8 cellular contexts compared by ENCODE assay signal in the genomic region with DNA sequence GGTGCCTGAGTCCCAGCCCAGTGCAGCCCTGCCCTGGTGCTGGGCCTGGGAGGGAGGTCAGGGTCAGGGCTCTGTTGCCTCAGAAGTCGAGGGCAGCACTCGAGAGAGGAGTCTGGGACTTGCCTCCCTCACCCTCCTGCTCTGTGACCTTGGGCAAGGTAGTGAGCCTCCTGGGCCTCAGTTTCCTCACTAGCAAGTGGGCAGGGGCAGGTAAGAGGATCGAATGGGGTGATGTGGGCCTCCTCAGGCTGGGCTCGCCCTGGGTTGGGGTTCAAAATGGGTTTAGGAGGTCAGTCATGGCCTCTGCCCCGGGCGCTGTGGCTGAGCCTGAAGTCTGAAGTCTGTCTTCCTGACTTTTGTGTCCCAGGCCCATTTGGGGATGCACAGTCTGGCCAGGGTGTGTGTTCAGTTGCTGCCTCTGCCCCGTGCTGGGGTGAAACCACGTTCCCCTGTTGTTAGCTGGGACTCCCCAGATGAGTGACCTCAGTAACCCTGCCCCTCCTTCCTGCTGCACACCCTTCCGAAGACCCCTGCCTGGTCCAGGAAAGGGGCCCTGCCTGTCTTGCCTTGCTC. TPM values are rescaled to one million over a fixed set of nuclear protein-coding genes. Genes with fewer than 3 reads are reported as not detected.
DNase-seq lines count a peak whose midpoint lies in the region; ATAC-seq and TF ChIP-seq lines count a peak whose summit lies in the region.

No MANE protein-coding gene starts in this region.

- no peaks in the 10 kb centered on the region for H3K27me3 ChIP-seq in mononuclear cell (ENCODE audit: insufficient read depth, low read length)
- no peaks in the 10 kb centered on the region for H3K27me3 ChIP-seq in uterus

- H3K4me3 Mint-ChIP-seq in activated naive CD4-positive, alpha-beta T cell treated with anti-CD3 and anti-CD28 coated beads, Interleukin-2, amount 10 ng/mL, durations not matched to agents 7 days and 5 days, result peak overlapping the region; percentile 92
- H3K4me3 Mint-ChIP-seq in central memory CD8-positive, alpha-beta T cell, result peak overlapping the region; percentile 93

- H3K4me3 ChIP-seq in mononuclear cell (ENCODE audit: low read length) (peak overlapping the region; percentile 45), uterus (peak overlapping the region in 1 of 2 donors; percentile 53)

- H3K36me3 Mint-ChIP-seq in activated naive CD4-positive, alpha-beta T cell treated with anti-CD3 and anti-CD28 coated beads, Interleukin-2, amount 10 ng/mL, durations not matched to agents 7 days and 5 days, result peaks cover 2% of the 10 kb centered on the region
- peaks cover 0 to 5% of the 10 kb centered on the region in 2 donors for H3K36me3 Mint-ChIP-seq in activated naive CD4-positive, alpha-beta T cell treated with anti-CD3 and anti-CD28 coated beads, Interleukin-2, amount 50 U/mL, for 72 hours
- H3K36me3 Mint-ChIP-seq in central memory CD8-positive, alpha-beta T cell (ENCODE audit: insufficient read depth), result peaks cover 9% of the 10 kb centered on the region

- H3K36me3 ChIP-seq in uterus, result no peaks in the 10 kb centered on the region

- DNase-seq in activated naive CD4-positive, alpha-beta T cell treated with anti-CD3 and anti-CD28 coated beads, Interleukin-2, amount 10 ng/mL, durations not matched to agents 7 days and 5 days, result no peak
- DNase-seq in activated naive CD4-positive, alpha-beta T cell treated with anti-CD3 and anti-CD28 coated beads, Interleukin-2, amount 50 U/mL, for 72 hours (ENCODE audit: low spot score in 2 of 2), result no peak
- DNase-seq in central memory CD8-positive, alpha-beta T cell (ENCODE audit: low spot score in 2 of 2), result no peak
- DNase-seq in uterus (no peak), kidney tubule cell (ENCODE audit: low spot score) (no peak)

- peak overlapping the region; percentile 55 for H3K27ac Mint-ChIP-seq in activated naive CD4-positive, alpha-beta T cell treated with anti-CD3 and anti-CD28 coated beads, Interleukin-2, amount 10 ng/mL, durations not matched to agents 7 days and 5 days
- H3K27ac Mint-ChIP-seq in activated naive CD4-positive, alpha-beta T cell treated with anti-CD3 and anti-CD28 coated beads, Interleukin-2, amount 50 U/mL, for 72 hours, result peak overlapping the region in 1 of 2 donors; percentile 83
- no peak overlapping the region for H3K27ac Mint-ChIP-seq in central memory CD8-positive, alpha-beta T cell (ENCODE audit: low read depth)

- CTCF ChIA-PET in activated naive CD4-positive, alpha-beta T cell treated with anti-CD3 and anti-CD28 coated beads, Interleukin-2, amount 10 ng/mL, durations not matched to agents 7 days and 5 days (lab: Charles Lee), result no interaction called here

- intact Hi-C loops in uterus (cut with DNase I; ENCODE audit: low total_unique reads), result no loop called here

- H3K9me3 ChIP-seq in mononuclear cell (ENCODE audit: low read depth, low read length) (no peaks in the 10 kb centered on the region), uterus (no peaks in the 10 kb centered on the region)

- H3K9me3 Mint-ChIP-seq in activated naive CD4-positive, alpha-beta T cell treated with anti-CD3 and anti-CD28 coated beads, Interleukin-2, amount 10 ng/mL, durations not matched to agents 7 days and 5 days, result no peaks in the 10 kb centered on the region
- no peaks in the 10 kb centered on the region for H3K9me3 Mint-ChIP-seq in activated naive CD4-positive, alpha-beta T cell treated with anti-CD3 and anti-CD28 coated beads, Interleukin-2, amount 50 U/mL, for 72 hours
- no peaks in the 10 kb centered on the region for H3K9me3 Mint-ChIP-seq in central memory CD8-positive, alpha-beta T cell

- ATAC-seq in activated naive CD4-positive, alpha-beta T cell treated with anti-CD3 and anti-CD28 coated beads, Interleukin-2, amount 50 U/mL, for 72 hours, result no peak
- ATAC-seq in central memory CD8-positive, alpha-beta T cell (replicated peaks; ENCODE audit: extremely low read depth, poor library complexity, severe bottlenecking), result no peak
- no peak for ATAC-seq in HG02884 (IDR thresholded peaks at IDR 0.05; ENCODE audit: unreplicated experiment)
- ATAC-seq in HG03432 (IDR thresholded peaks at IDR 0.05; ENCODE audit: unreplicated experiment), result no peak

- TF ChIP-seq CTCF in uterus (IDR thresholded peaks at IDR 0.05), result no peak

- peaks cover 68% of the 10 kb centered on the region for H3K4me1 Mint-ChIP-seq in activated naive CD4-positive, alpha-beta T cell treated with anti-CD3 and anti-CD28 coated beads, Interleukin-2, amount 10 ng/mL, durations not matched to agents 7 days and 5 days
- H3K4me1 Mint-ChIP-seq in central memory CD8-positive, alpha-beta T cell, result peaks cover 52% of the 10 kb centered on the region

- H3K27ac ChIP-seq in uterus, result peak overlapping the region; percentile 16 to 47

- no peak for TF ChIP-seq POLR2A in uterus (IDR thresholded peaks at IDR 0.05)

- H3K27me3 Mint-ChIP-seq in activated naive CD4-positive, alpha-beta T cell treated with anti-CD3 and anti-CD28 coated beads, Interleukin-2, amount 10 ng/mL, durations not matched to agents 7 days and 5 days, result peaks cover 37% of the 10 kb centered on the region
- H3K27me3 Mint-ChIP-seq in central memory CD8-positive, alpha-beta T cell, result no peaks in the 10 kb centered on the region

- H3K4me1 ChIP-seq in mononuclear cell (ENCODE audit: insufficient read depth, low read length), result peaks cover 76% of the 10 kb centered on the region
- H3K4me1 ChIP-seq in uterus, result peaks cover 0 to 6% of the 10 kb centered on the region in 2 donors

RNA-seq across cellular contexts. Expression of gene CELSR1, which starts 40.9 kb away (rescaled TPM):
- 1 to 10 TPM in 1 of 2 donors, under 1 TPM in 1; 0.54 to 1.1 TPM for total RNA-seq in activated naive CD4-positive, alpha-beta T cell treated with anti-CD3 and anti-CD28 coated beads, Interleukin-2, amount 50 U/mL, for 72 hours
- total RNA-seq in mononuclear cell (1.6 TPM), uterus (10 to 100 TPM in 1 of 4 donors, 1 to 10 TPM in 3; 1.5 to 15.8 (median 8.4) TPM)

RNA-seq across cellular contexts. Expression of gene GRAMD4, which starts 41.8 kb away (rescaled TPM):
- 10 to 100 TPM; 33.8 to 42.4 TPM for total RNA-seq in activated naive CD4-positive, alpha-beta T cell treated with anti-CD3 and anti-CD28 coated beads, Interleukin-2, amount 50 U/mL, for 72 hours
- total RNA-seq in mononuclear cell (11.9 TPM), uterus (10 to 100 TPM in 3 of 4 donors, 1 to 10 TPM in 1; 5.6 to 37.0 (median 15.2) TPM)
